In genomic region chr3:157368171-157368570, GRCh38 we compare ENCODE assay signal across 17 cellular contexts.
"Had no signal": no experiment of that assay in that cellular context is flagged by ENCODE, and none has a peak within 500 bp of the region (broad histone marks: within the 10 kb centered on the region; RNA-seq: fewer than 3 reads in every experiment).

No MANE protein-coding gene starts in this region.

- DNase-seq: activated CD4-positive, CD25-positive, alpha-beta regulatory T cell treated with anti-CD3 and anti-CD28 coated beads, Interleukin-2, amount 50 U/mL, for 72 hours; activated naive CD4-positive, alpha-beta T cell treated with anti-CD3 and anti-CD28 coated beads for 36 hours; cerebellar nuclear complex; effector memory CD8-positive, alpha-beta T cell; foreskin melanocyte; heart left ventricle; left colon; naive B cell; T-helper 9 cell; thyroid gland had no signal

- H3K4me3 Mint-ChIP-seq: activated naive CD4-positive, alpha-beta T cell treated with anti-CD3 and anti-CD28 coated beads for 36 hours; dendritic cell treated with granulocyte-macrophage colony-stimulating factor and Interleukin-4, amounts not matched to agents 40 ng/mL and 50 ng/mL, for 4 days; effector memory CD8-positive, alpha-beta T cell; naive B cell; stimulated activated memory B cell treated with anti-CD40 and anti-IgM and Interleukin-4, amounts not matched to agents 10 μg/mL and 1 μg/mL and 100 μg/mL, for 72 hours had no signal

- H2AFZ ChIP-seq: parathyroid adenoma had no signal

- H3K9me3 ChIP-seq: ascending aorta, breast epithelium, heart left ventricle, thyroid gland had no signal

- H3K4me1 ChIP-seq: breast epithelium, parathyroid adenoma, thyroid gland had no signal

- H3K27ac ChIP-seq: ascending aorta, breast epithelium, epithelial cell of prostate, heart left ventricle, parathyroid adenoma, thyroid gland had no signal

- H3K27ac Mint-ChIP-seq: activated naive CD4-positive, alpha-beta T cell treated with anti-CD3 and anti-CD28 coated beads for 36 hours; dendritic cell treated with granulocyte-macrophage colony-stimulating factor and Interleukin-4, amounts not matched to agents 40 ng/mL and 50 ng/mL, for 4 days; effector memory CD8-positive, alpha-beta T cell; naive B cell; stimulated activated memory B cell treated with anti-CD40 and anti-IgM and Interleukin-4, amounts not matched to agents 10 μg/mL and 1 μg/mL and 100 μg/mL, for 72 hours had no signal

- H3K27me3 Mint-ChIP-seq: dendritic cell treated with granulocyte-macrophage colony-stimulating factor and Interleukin-4, amounts not matched to agents 40 ng/mL and 50 ng/mL, for 4 days; naive B cell had no signal

- H3K79me2 ChIP-seq: parathyroid adenoma had no signal

- H3K36me3 Mint-ChIP-seq: naive B cell; stimulated activated memory B cell treated with anti-CD40 and anti-IgM and Interleukin-4, amounts not matched to agents 10 μg/mL and 1 μg/mL and 100 μg/mL, for 72 hours had no signal

- H3K4me1 Mint-ChIP-seq: naive B cell; stimulated activated memory B cell treated with anti-CD40 and anti-IgM and Interleukin-4, amounts not matched to agents 10 μg/mL and 1 μg/mL and 100 μg/mL, for 72 hours had no signal

- ATAC-seq: effector memory CD8-positive, alpha-beta T cell; heart left ventricle; left colon; stimulated activated memory B cell treated with anti-CD40 and anti-IgM and Interleukin-4, amounts not matched to agents 10 μg/mL and 1 μg/mL and 100 μg/mL, for 72 hours had no signal

- H3K4me3 ChIP-seq: ascending aorta, breast epithelium, heart left ventricle, lung, thyroid gland had no signal

- H3K9ac ChIP-seq: parathyroid adenoma had no signal

- H3K9me3 Mint-ChIP-seq: activated naive CD4-positive, alpha-beta T cell treated with anti-CD3 and anti-CD28 coated beads for 36 hours; dendritic cell treated with granulocyte-macrophage colony-stimulating factor and Interleukin-4, amounts not matched to agents 40 ng/mL and 50 ng/mL, for 4 days; stimulated activated memory B cell treated with anti-CD40 and anti-IgM and Interleukin-4, amounts not matched to agents 10 μg/mL and 1 μg/mL and 100 μg/mL, for 72 hours had no signal

- H3K36me3 ChIP-seq: ascending aorta, breast epithelium, heart left ventricle, thyroid gland had no signal

- H3K27me3 ChIP-seq: ascending aorta, breast epithelium, heart left ventricle, thyroid gland had no signal
